ENCODE assay signal across 15 cellular contexts in the genomic region with DNA sequence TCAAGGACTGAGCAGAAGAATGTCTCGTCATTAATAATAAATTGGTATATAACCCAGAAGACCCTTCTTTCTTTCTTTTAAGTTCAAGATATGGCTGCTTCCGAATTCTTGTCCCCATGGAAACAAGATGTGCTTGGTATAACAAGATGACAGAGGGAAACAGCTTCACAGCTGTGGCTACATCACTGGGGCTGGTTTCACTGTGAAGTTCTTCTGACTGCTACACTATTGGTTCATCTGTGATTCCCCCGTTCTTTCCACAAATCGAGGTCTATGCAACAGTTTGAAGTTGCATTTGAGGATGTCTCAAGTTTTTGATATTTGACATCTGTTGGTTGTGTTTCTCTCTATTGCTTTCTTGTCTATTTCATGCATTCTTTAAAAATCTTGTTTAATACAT. TPM values are rescaled to one million over a fixed set of nuclear protein-coding genes. Genes with fewer than 3 reads are reported as not detected.
DNase-seq lines count a peak whose midpoint lies in the region; ATAC-seq and TF ChIP-seq lines count a peak whose summit lies in the region.
"Had no signal": no experiment of that assay in that cellular context is flagged by ENCODE, and none has a peak within 500 bp of the region (broad histone marks: within the 10 kb centered on the region; RNA-seq: fewer than 3 reads in every experiment).

No MANE protein-coding gene starts in this region.

- TF ChIP-seq POLR2A in esophagus squamous epithelium (IDR thresholded peaks at IDR 0.05) (no peak), testis (IDR thresholded peaks at IDR 0.05) (no peak)

- H3K4me3 ChIP-seq in effector memory CD4-positive, alpha-beta T cell (ENCODE audit: insufficient read depth, low read depth, low read length, poor library complexity, severe bottlenecking) = no peak overlapping the region
- H3K4me3 ChIP-seq in esophagus squamous epithelium (no peak overlapping the region), testis (no peak overlapping the region)
- H3K4me3 ChIP-seq: cardiac muscle cell, right atrium auricular region, upper lobe of left lung had no signal

- H3K36me3 Mint-ChIP-seq in activated T-cell treated with anti-CD3 and anti-CD28 coated beads, Interleukin-2, amount 50 U/mL, for 72 hours (ENCODE audit: insufficient read depth in 2 of 2) = no peaks in the 10 kb centered on the region
- H3K36me3 Mint-ChIP-seq in stimulated activated naive CD8-positive, alpha-beta T cell treated with anti-CD3 and anti-CD28 coated beads, Interleukin-15, Interleukin-2, amounts not matched to agents 100 ng/mL and 50 ng/mL, for 24 hours (ENCODE audit: low read depth) = no peaks in the 10 kb centered on the region

- H3K36me3 ChIP-seq in effector memory CD4-positive, alpha-beta T cell (ENCODE audit: control insufficient read depth, insufficient read depth, low read length) = no peaks in the 10 kb centered on the region
- H3K36me3 ChIP-seq in esophagus squamous epithelium (no peaks in the 10 kb centered on the region), testis (ENCODE audit: low read depth, missing control alignments) (no peaks in the 10 kb centered on the region)
- H3K36me3 ChIP-seq: cardiac muscle cell, right atrium auricular region, upper lobe of left lung had no signal

- peaks cover 0 to 2% of the 10 kb centered on the region in 2 donors for H3K9me3 Mint-ChIP-seq in activated T-cell treated with anti-CD3 and anti-CD28 coated beads, Interleukin-2, amount 50 U/mL, for 72 hours
- no peaks in the 10 kb centered on the region for H3K9me3 Mint-ChIP-seq in stimulated activated naive CD8-positive, alpha-beta T cell treated with anti-CD3 and anti-CD28 coated beads, Interleukin-15, Interleukin-2, amounts not matched to agents 100 ng/mL and 50 ng/mL, for 24 hours

- DNase-seq in activated T-cell treated with anti-CD3 and anti-CD28 coated beads, Interleukin-2, amount 50 U/mL, for 72 hours = peak in 1 of 2 donors; percentile 55
- no peak for DNase-seq in activated T-cell treated with anti-CD3 and anti-CD28 coated beads for 4 hours
- DNase-seq in T-helper 9 cell = peak; percentile 18
- peak; percentile 19 to 38 (median 32) for DNase-seq in effector memory CD4-positive, alpha-beta T cell
- no peak for DNase-seq in esophagus squamous epithelium (lab: John Stamatoyannopoulos, UW)
- DNase-seq in testis = no peak
- DNase-seq in NCI-H1930 (lab: John Stamatoyannopoulos, UW) = no peak
- DNase-seq: NCI-H1417, upper lobe of left lung had no signal

- no peaks in the 10 kb centered on the region for H3K4me1 ChIP-seq in effector memory CD4-positive, alpha-beta T cell (ENCODE audit: control insufficient read depth, insufficient read depth, low read length, poor library complexity, severe bottlenecking)
- peaks cover 0 to 6% (median 0%) of the 10 kb centered on the region in 3 donors for H3K4me1 ChIP-seq in esophagus squamous epithelium
- no peaks in the 10 kb centered on the region for H3K4me1 ChIP-seq in testis
- H3K4me1 ChIP-seq: right atrium auricular region, upper lobe of left lung had no signal

- peak overlapping the region; percentile 62 for H3K27ac Mint-ChIP-seq in activated T-cell treated with anti-CD3 and anti-CD28 coated beads, Interleukin-2, amount 50 U/mL, for 72 hours
- H3K27ac Mint-ChIP-seq in stimulated activated naive CD8-positive, alpha-beta T cell treated with anti-CD3 and anti-CD28 coated beads, Interleukin-15, Interleukin-2, amounts not matched to agents 100 ng/mL and 50 ng/mL, for 24 hours = peak overlapping the region; percentile 54

- peak overlapping the region in 1 of 2 donors; percentile 43 for H3K4me3 Mint-ChIP-seq in activated T-cell treated with anti-CD3 and anti-CD28 coated beads, Interleukin-2, amount 50 U/mL, for 72 hours
- no peak overlapping the region for H3K4me3 Mint-ChIP-seq in stimulated activated naive CD8-positive, alpha-beta T cell treated with anti-CD3 and anti-CD28 coated beads, Interleukin-15, Interleukin-2, amounts not matched to agents 100 ng/mL and 50 ng/mL, for 24 hours

- intact Hi-C loops in esophagus squamous epithelium (cut with DNase I) = no loop called here
- intact Hi-C loops in testis (cut with DNase I; ENCODE audit: low total_unique reads) = no loop called here

- peaks cover 61% of the 10 kb centered on the region for H3K4me1 Mint-ChIP-seq in activated T-cell treated with anti-CD3 and anti-CD28 coated beads, Interleukin-2, amount 50 U/mL, for 72 hours (ENCODE audit: low read depth)
- peaks cover 45% of the 10 kb centered on the region for H3K4me1 Mint-ChIP-seq in stimulated activated naive CD8-positive, alpha-beta T cell treated with anti-CD3 and anti-CD28 coated beads, Interleukin-15, Interleukin-2, amounts not matched to agents 100 ng/mL and 50 ng/mL, for 24 hours (ENCODE audit: low read depth)

- H3K27me3 ChIP-seq in effector memory CD4-positive, alpha-beta T cell (replicated peaks; ENCODE audit: control insufficient read depth, insufficient read depth, low read length, poor library complexity, severe bottlenecking) = no peaks in the 10 kb centered on the region
- H3K27me3 ChIP-seq in esophagus squamous epithelium (no peaks in the 10 kb centered on the region), testis (no peaks in the 10 kb centered on the region)
- H3K27me3 ChIP-seq: cardiac muscle cell, right atrium auricular region, upper lobe of left lung had no signal

- 67 to 83% methylated on average over 4 of the region's 4 CpGs for WGBS in esophagus squamous epithelium, 2 donors
- 83 to 84% methylated on average over 4 of the region's 4 CpGs for WGBS in testis, 2 donors

- H3K9me3 ChIP-seq in effector memory CD4-positive, alpha-beta T cell (ENCODE audit: control insufficient read depth, low read length) = no peaks in the 10 kb centered on the region
- H3K9me3 ChIP-seq in esophagus squamous epithelium (no peaks in the 10 kb centered on the region), testis (no peaks in the 10 kb centered on the region)
- H3K9me3 ChIP-seq: right atrium auricular region, upper lobe of left lung had no signal

- TF ChIP-seq CTCF in esophagus squamous epithelium (IDR thresholded peaks at IDR 0.05) = no peak
- TF ChIP-seq CTCF in testis (IDR thresholded peaks at IDR 0.05) = no peak

- no peaks in the 10 kb centered on the region for H3K27me3 Mint-ChIP-seq in activated T-cell treated with anti-CD3 and anti-CD28 coated beads, Interleukin-2, amount 50 U/mL, for 72 hours (ENCODE audit: low read depth)
- H3K27me3 Mint-ChIP-seq in stimulated activated naive CD8-positive, alpha-beta T cell treated with anti-CD3 and anti-CD28 coated beads, Interleukin-15, Interleukin-2, amounts not matched to agents 100 ng/mL and 50 ng/mL, for 24 hours = no peaks in the 10 kb centered on the region

- H3K27ac ChIP-seq in effector memory CD4-positive, alpha-beta T cell (ENCODE audit: insufficient read depth, low read length, poor library complexity, severe bottlenecking) = peak overlapping the region; percentile 46
- H3K27ac ChIP-seq in esophagus squamous epithelium = no peak overlapping the region
- no peak overlapping the region for H3K27ac ChIP-seq in testis
- H3K27ac ChIP-seq: cardiac muscle cell, right atrium auricular region, upper lobe of left lung had no signal

- peak; percentile 89 to 94 for ATAC-seq in activated T-cell treated with anti-CD3 and anti-CD28 coated beads, Interleukin-2, amount 50 U/mL, for 72 hours (replicated peaks in 1 of 2)

RNA-seq across cellular contexts. Expression of gene DTHD1, which starts 12.3 kb away (rescaled TPM):
- 10 to 100 TPM in 1 of 2 donors, 1 to 10 TPM in 1; 7.9 to 13.5 TPM for total RNA-seq in activated T-cell treated with anti-CD3 and anti-CD28 coated beads, Interleukin-2, amount 50 U/mL, for 72 hours
- total RNA-seq in esophagus squamous epithelium = 1 to 10 TPM in 1 of 4 donors, under 1 TPM in 3; 0.19 to 1.0 (median 0.30) TPM
- total RNA-seq in testis = 1 to 10 TPM; 1.0 to 4.3 TPM
- 5.8 TPM for polyA plus RNA-seq in testis (ENCODE audit: insufficient read depth, low read depth, low replicate concordance)
- total RNA-seq: cardiac muscle cell, fibroblast of lung, G401, SK-MEL-5 had no signal
- polyA plus RNA-seq: cardiac muscle cell, fibroblast of lung had no signal

RNA-seq across cellular contexts. Expression of gene ARAP2, which starts 24.8 kb away (rescaled TPM):
- 10 to 100 TPM; 70.8 to 96.5 TPM for total RNA-seq in activated T-cell treated with anti-CD3 and anti-CD28 coated beads, Interleukin-2, amount 50 U/mL, for 72 hours
- 10 to 100 TPM; 28.5 to 65.8 (median 46.9) TPM for total RNA-seq in esophagus squamous epithelium
- total RNA-seq in testis = 10 to 100 TPM; 81.1 to 91.0 TPM
- 10.9 TPM for polyA plus RNA-seq in testis (ENCODE audit: insufficient read depth, low read depth, low replicate concordance)
- total RNA-seq: G401 had no signal

Comparison
In these comparisons a context has a peak if more than half of its experiments do, and no peak if none do; other contexts are left out.
1. DNase-seq: peak in T-helper 9 cell (single experiment) and effector memory CD4-positive, alpha-beta T cell (3 of 3); none in activated T-cell treated with anti-CD3 and anti-CD28 coated beads for 4 hours (single experiment), esophagus squamous epithelium (single experiment), testis (single experiment) and NCI-H1930 (0 of 2).